In the genomic region with DNA sequence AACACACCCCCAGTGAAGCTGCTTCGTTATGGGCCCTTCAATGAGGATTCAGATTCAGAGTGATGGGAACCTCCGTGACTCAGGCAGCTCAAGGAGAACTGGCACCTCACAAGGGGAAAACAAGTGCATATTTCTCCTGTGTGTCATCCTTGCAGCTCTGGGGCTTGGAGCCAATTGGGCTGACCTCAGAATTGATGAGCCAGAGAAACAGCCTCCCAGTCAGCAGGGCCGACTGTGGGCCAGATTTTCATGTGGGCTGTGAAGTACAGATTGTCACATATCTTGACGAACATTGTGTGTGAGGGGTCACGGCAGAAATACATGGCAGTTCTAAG, we compare ENCODE assay signal across 10 cellular contexts.
DNase-seq lines count a peak whose midpoint lies in the region; ATAC-seq and TF ChIP-seq lines count a peak whose summit lies in the region.
"Had no signal": no experiment of that assay in that cellular context is flagged by ENCODE, and none has a peak within 500 bp of the region (broad histone marks: within the 10 kb centered on the region; RNA-seq: fewer than 3 reads in every experiment).

No MANE protein-coding gene starts in this region.

- no peak for TF ChIP-seq CTCF in brain (conservative IDR thresholded peaks at IDR 0.05)
- TF ChIP-seq CTCF in thyroid gland (IDR thresholded peaks at IDR 0.05) = no peak
- TF ChIP-seq CTCF in natural killer cell (IDR thresholded peaks at IDR 0.05) = no peak

- ATAC-seq in HG03280 (IDR thresholded peaks at IDR 0.05; ENCODE audit: unreplicated experiment) (no peak), GM18870 (IDR thresholded peaks at IDR 0.05; ENCODE audit: unreplicated experiment) (no peak), natural killer cell (no peak), GM18858 (IDR thresholded peaks at IDR 0.05; ENCODE audit: unreplicated experiment) (no peak)

- peaks cover 8% of the 10 kb centered on the region for H3K27me3 Mint-ChIP-seq in brain
- H3K27me3 Mint-ChIP-seq in natural killer cell (ENCODE audit: low read depth in 2 of 2) = peaks cover 11 to 19% of the 10 kb centered on the region in 2 donors

- intact Hi-C loops in thyroid gland (cut with DNase I) (no loop called here), natural killer cell (cut with micrococcal nuclease) (no loop called here)

- H3K4me3 ChIP-seq in thyroid gland (replicated peaks in 1 of 3) = no peak overlapping the region

- H3K4me1 Mint-ChIP-seq in brain (peaks cover 22% of the 10 kb centered on the region), natural killer cell (no peaks in the 10 kb centered on the region)

- H3K27me3 ChIP-seq in thyroid gland = no peaks in the 10 kb centered on the region

- peak overlapping the region in 1 of 3 donors; percentile 58 for H3K27ac ChIP-seq in thyroid gland
- H3K27ac ChIP-seq: neutrophil had no signal

- H3K4me3 Mint-ChIP-seq in brain (peak overlapping the region in 1 of 5 experiments; percentile 22), natural killer cell (no peak overlapping the region)

- H3K27ac Mint-ChIP-seq in brain (peak overlapping the region in 3 of 5 experiments; percentile 64 to 85 (median 78)), natural killer cell (no peak overlapping the region)

- no peaks in the 10 kb centered on the region for H3K9me3 ChIP-seq in thyroid gland
- H3K9me3 ChIP-seq: neutrophil had no signal

- no peaks in the 10 kb centered on the region for H3K36me3 Mint-ChIP-seq in brain
- H3K36me3 Mint-ChIP-seq in natural killer cell = no peaks in the 10 kb centered on the region
- H3K36me3 Mint-ChIP-seq: activated naive CD8-positive, alpha-beta T cell treated with anti-CD3 and anti-CD28 coated beads, Interleukin-2, amount 10 ng/mL, durations not matched to agents 7 days and 5 days had no signal

- H3K36me3 ChIP-seq in thyroid gland = no peaks in the 10 kb centered on the region
- H3K36me3 ChIP-seq: neutrophil had no signal

- DNase-seq in HK-2 (ENCODE audit: unreplicated experiment) (peak; percentile 87), islet precursor cell (peak; percentile 96), thyroid gland (peak; percentile 73 to 84), natural killer cell (no peak)
- DNase-seq: activated naive CD8-positive, alpha-beta T cell treated with anti-CD3 and anti-CD28 coated beads, Interleukin-2, amount 10 ng/mL, durations not matched to agents 7 days and 5 days had no signal

- no peak for TF ChIP-seq POLR2A in thyroid gland (IDR thresholded peaks at IDR 0.05)

- H3K4me1 ChIP-seq in thyroid gland = peaks cover 10 to 31% of the 10 kb centered on the region in 2 donors

- 51 to 68% methylated on average over 5 of the region's 5 CpGs for WGBS in thyroid gland, 2 donors

- H3K9me3 Mint-ChIP-seq in brain (no peaks in the 10 kb centered on the region), natural killer cell (no peaks in the 10 kb centered on the region)

Comparison
In these comparisons a context has a peak if more than half of its experiments do, and no peak if none do; other contexts are left out.
1. H3K27ac Mint-ChIP-seq: peak in brain (3 of 5); none in natural killer cell (0 of 2).